ENCODE assay signal across 8 cellular contexts in genomic region chr4:166091914-166092510, GRCh38.
DNase-seq lines count a peak whose midpoint lies in the region; ATAC-seq and TF ChIP-seq lines count a peak whose summit lies in the region.

No MANE protein-coding gene starts in this region.

- peak; percentile 81 for ATAC-seq in GM19328 (IDR thresholded peaks at IDR 0.05; ENCODE audit: unreplicated experiment)
- ATAC-seq in HG03457 (IDR thresholded peaks at IDR 0.05; ENCODE audit: unreplicated experiment) = peak; percentile 67

- no peaks in the 10 kb centered on the region for H3K36me3 Mint-ChIP-seq in activated CD4-positive, alpha-beta T cell treated with anti-CD3 and anti-CD28 coated beads, Interleukin-2, amount 10 ng/mL, durations not matched to agents 7 days and 5 days (ENCODE audit: low read depth)

- H3K79me2 ChIP-seq in neural cell (replicated peaks; ENCODE audit: insufficient read depth, low read length) = no peaks in the 10 kb centered on the region

- no peak overlapping the region for H3K27ac ChIP-seq in neural cell (ENCODE audit: low read length)

- no peaks in the 10 kb centered on the region for H4K20me1 ChIP-seq in neural cell (ENCODE audit: insufficient read depth)

- in situ Hi-C loops in Caki2 (cut with HindIII; ENCODE audit: low pct_unique_long_range_greater_than_20kb, low sequenced_read_pairs) = no loop called here

- H3K9me3 ChIP-seq in neural cell (ENCODE audit: low read length) = no peaks in the 10 kb centered on the region

- H3K27me3 Mint-ChIP-seq in activated CD4-positive, alpha-beta T cell treated with anti-CD3 and anti-CD28 coated beads, Interleukin-2, amount 10 ng/mL, durations not matched to agents 7 days and 5 days = no peaks in the 10 kb centered on the region

- no peak overlapping the region for H3K9ac ChIP-seq in neural cell (ENCODE audit: low read length)

- peak; percentile 87 for TF ChIP-seq CTCF in neural cell (IDR thresholded peaks at IDR 0.05; ENCODE audit: poor library complexity, severe bottlenecking)

- H3K9me3 Mint-ChIP-seq in activated CD4-positive, alpha-beta T cell treated with anti-CD3 and anti-CD28 coated beads, Interleukin-2, amount 10 ng/mL, durations not matched to agents 7 days and 5 days = no peaks in the 10 kb centered on the region

- no peaks in the 10 kb centered on the region for H3K4me1 Mint-ChIP-seq in activated CD4-positive, alpha-beta T cell treated with anti-CD3 and anti-CD28 coated beads, Interleukin-2, amount 10 ng/mL, durations not matched to agents 7 days and 5 days

- DNase-seq in Caki2 (ENCODE audit: low read depth) (peak; percentile 3), NCI-H82 treated with DMSO at 0.1 percent for 48 hours (lab: John Stamatoyannopoulos, UW; ENCODE audit: unreplicated experiment) (peak; percentile 31), dedifferentiated amniotic fluid mesenchymal stem cell (ENCODE audit: extremely low spot score) (peak; percentile 56), activated T-cell treated with anti-CD3 and anti-CD28 coated beads for 4 hours (no peak)
- DNase-seq in activated CD4-positive, alpha-beta T cell treated with anti-CD3 and anti-CD28 coated beads, Interleukin-2, amount 10 ng/mL, durations not matched to agents 7 days and 5 days = no peak

- no peak overlapping the region for H2AFZ ChIP-seq in neural cell (ENCODE audit: low read depth, low read length)

- H3K36me3 ChIP-seq in neural cell (ENCODE audit: insufficient read depth, low read length) = no peaks in the 10 kb centered on the region

- H3K27me3 ChIP-seq in neural cell (ENCODE audit: insufficient read depth, low read depth, low read length) = no peaks in the 10 kb centered on the region

- H3K4me2 ChIP-seq in neural cell (ENCODE audit: low read length) = no peak overlapping the region

- TF ChIP-seq EP300 in neural cell (conservative IDR thresholded peaks at IDR 0.05; ENCODE audit: poor library complexity, severe bottlenecking) = no peak

- TF ChIP-seq RAD21 in neural cell (conservative IDR thresholded peaks at IDR 0.05) = peak; percentile 94

- H3K4me3 Mint-ChIP-seq in activated CD4-positive, alpha-beta T cell treated with anti-CD3 and anti-CD28 coated beads, Interleukin-2, amount 10 ng/mL, durations not matched to agents 7 days and 5 days = no peak overlapping the region

- H3K4me3 ChIP-seq in neural cell (ENCODE audit: low read length) = no peak overlapping the region

- H3F3A ChIP-seq in neural cell (ENCODE audit: insufficient read depth, low read length, poor library complexity, severe bottlenecking) = no peaks in the 10 kb centered on the region

- CTCF ChIA-PET in activated CD4-positive, alpha-beta T cell treated with anti-CD3 and anti-CD28 coated beads, Interleukin-2, amount 10 ng/mL, durations not matched to agents 7 days and 5 days (lab: Charles Lee) = no interaction called here

- no peak overlapping the region for H3K27ac Mint-ChIP-seq in activated CD4-positive, alpha-beta T cell treated with anti-CD3 and anti-CD28 coated beads, Interleukin-2, amount 10 ng/mL, durations not matched to agents 7 days and 5 days

- no peaks in the 10 kb centered on the region for H3K9me2 ChIP-seq in neural cell (ENCODE audit: insufficient read depth, low read length)

- POLR2A ChIA-PET in activated CD4-positive, alpha-beta T cell treated with anti-CD3 and anti-CD28 coated beads, Interleukin-2, amount 10 ng/mL, durations not matched to agents 7 days and 5 days (lab: Charles Lee) = no interaction called here

TF ChIP-seq in neural cell, 6 proteins besides CTCF, POLR2A, EP300 and RAD21:
- no peak for TF ChIP-seq MXI1 (conservative IDR thresholded peaks at IDR 0.05; ENCODE audit: poor library complexity, severe bottlenecking)
- peak; percentile 93 for TF ChIP-seq SMC3 (conservative IDR thresholded peaks at IDR 0.05; ENCODE audit: poor library complexity)

Comparison
In these comparisons a context has a peak if more than half of its experiments do, and no peak if none do; other contexts are left out.
1. DNase-seq: peak in Caki2 (single experiment), NCI-H82 treated with DMSO at 0.1 percent for 48 hours (single experiment) and dedifferentiated amniotic fluid mesenchymal stem cell (single experiment); none in activated CD4-positive, alpha-beta T cell treated with anti-CD3 and anti-CD28 coated beads, Interleukin-2, amount 10 ng/mL, durations not matched to agents 7 days and 5 days (single experiment) and activated T-cell treated with anti-CD3 and anti-CD28 coated beads for 4 hours (single experiment).